5 cellular contexts compared by ENCODE assay signal in the genomic region with DNA sequence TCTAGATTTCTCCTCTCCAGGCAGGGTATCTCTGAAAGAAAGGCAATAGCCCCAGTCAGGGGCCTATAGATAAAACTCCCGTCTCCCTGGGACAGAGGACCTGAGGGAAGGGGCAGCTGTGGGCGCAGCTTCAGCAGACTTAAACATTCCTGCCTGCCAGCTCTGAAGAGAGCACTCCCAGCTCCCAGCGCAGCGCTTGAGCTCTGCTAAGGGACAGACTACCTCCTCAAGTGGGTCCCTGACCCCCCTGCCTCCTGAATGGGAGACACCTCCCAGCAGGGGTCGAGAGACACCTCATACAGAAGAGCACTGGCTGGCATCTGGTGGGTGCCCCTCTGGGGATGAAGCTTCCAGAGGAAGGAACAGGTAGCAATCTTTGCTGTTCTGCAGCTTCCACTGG.
"Had no signal": no experiment of that assay in that cellular context is flagged by ENCODE, and none has a peak within 500 bp of the region (broad histone marks: within the 10 kb centered on the region; RNA-seq: fewer than 3 reads in every experiment).

No MANE protein-coding gene starts in this region.

- H3K4me3 ChIP-seq: K562 had no signal

- DNase-seq: IMR-90, KBM-7, KG1 had no signal

- H3K27ac ChIP-seq: HL-60 had no signal
